ENCODE assay signal across 14 cellular contexts in genomic region chr19:791605-792360, GRCh38. TPM values are rescaled to one million over a fixed set of nuclear protein-coding genes. Genes with fewer than 3 reads are reported as not detected.
DNase-seq lines count a peak whose midpoint lies in the region; ATAC-seq and TF ChIP-seq lines count a peak whose summit lies in the region.
"Had no signal": no experiment of that assay in that cellular context is flagged by ENCODE, and none has a peak within 500 bp of the region (broad histone marks: within the 10 kb centered on the region; RNA-seq: fewer than 3 reads in every experiment).

No MANE protein-coding gene starts in this region.

- DNase-seq in NCI-H82 (lab: John Stamatoyannopoulos, UW), result peak; percentile 84
- peak; percentile 65 for DNase-seq in fibroblast of villous mesenchyme (ENCODE audit: low read depth)
- peak in 1 of 2 donors; percentile 17 for DNase-seq in psoas muscle
- DNase-seq in amniotic stem cell (lab: John Stamatoyannopoulos, UW), result no peak
- no peak for DNase-seq in MM.1S
- DNase-seq in DMS153 treated with DMSO at 0.1 percent for 48 hours (lab: John Stamatoyannopoulos, UW; ENCODE audit: unreplicated experiment), result no peak
- DNase-seq: CD8-positive, alpha-beta T cell; NCI-H2171; RPMI8226; stimulated activated naive CD4-positive, alpha-beta T cell treated with Interleukin-2 at 50 U/mL for 16 hours had no signal

- H3K4me1 ChIP-seq in psoas muscle, result peaks cover 12% of the 10 kb centered on the region
- no peaks in the 10 kb centered on the region for H3K4me1 ChIP-seq in MM.1S (ENCODE audit: low read length)
- H3K4me1 ChIP-seq: HAP-1 had no signal

- no peak overlapping the region for H3K4me3 ChIP-seq in fibroblast of villous mesenchyme (ENCODE audit: low read depth, low read length)
- no peak overlapping the region for H3K4me3 ChIP-seq in psoas muscle
- H3K4me3 ChIP-seq in MM.1S (ENCODE audit: low read length), result no peak overlapping the region

- ATAC-seq in psoas muscle, result no peak
- ATAC-seq: CD8-positive, alpha-beta T cell had no signal

- H3K27me3 ChIP-seq in psoas muscle (ENCODE audit: insufficient read depth in 3 of 3, low read length in 2 of 3) (no peaks in the 10 kb centered on the region), MM.1S (replicated peaks; ENCODE audit: insufficient read depth, low read length) (peaks cover 21% of the 10 kb centered on the region)

- no peaks in the 10 kb centered on the region for H3F3A ChIP-seq in MM.1S (ENCODE audit: insufficient read depth, low read length)

- no peaks in the 10 kb centered on the region for H3K36me3 ChIP-seq in psoas muscle (ENCODE audit: insufficient read depth in 1 of 2, low read depth in 1 of 2)
- no peaks in the 10 kb centered on the region for H3K36me3 ChIP-seq in MM.1S (replicated peaks; ENCODE audit: insufficient read depth, low read length)
- H3K36me3 ChIP-seq: HAP-1 had no signal

- H2AFZ ChIP-seq in MM.1S (ENCODE audit: low read length), result no peak overlapping the region

- H3K9me3 ChIP-seq in psoas muscle (no peaks in the 10 kb centered on the region), MM.1S (replicated peaks; ENCODE audit: insufficient read depth, low read length) (no peaks in the 10 kb centered on the region)

- no peaks in the 10 kb centered on the region for H3K9me2 ChIP-seq in MM.1S (replicated peaks; ENCODE audit: insufficient read depth, low read length)

- 0 out of 2 replicates have a peak, but pooled peaks cover 3% of the 10 kb centered on the region for H3K79me2 ChIP-seq in MM.1S (ENCODE audit: low read length)

- H3K27ac ChIP-seq in psoas muscle (peak overlapping the region; percentile 30), MM.1S (ENCODE audit: low read length) (no peak overlapping the region)
- H3K27ac ChIP-seq: KMS-11 had no signal

- H4K20me1 ChIP-seq in MM.1S (ENCODE audit: insufficient read depth, low read length), result no peaks in the 10 kb centered on the region

- WGBS in psoas muscle, 3 donors, result 63 to 73% (median 67%) methylated on average over 7 to 9 of the region's 9 CpGs

- TF ChIP-seq CTCF in fibroblast of villous mesenchyme (IDR thresholded peaks at IDR 0.05; ENCODE audit: insufficient read depth, low read depth, low read length), result no peak
- no peak for TF ChIP-seq CTCF in psoas muscle (IDR thresholded peaks at IDR 0.05)
- no peak for TF ChIP-seq CTCF in MM.1S (IDR thresholded peaks at IDR 0.05; ENCODE audit: low read length)

- no peak overlapping the region for H3K4me2 ChIP-seq in MM.1S (ENCODE audit: low read depth, low read length)
- H3K4me2 ChIP-seq: KMS-11 had no signal

- no peak overlapping the region for H3K9ac ChIP-seq in MM.1S (ENCODE audit: low read length)
- H3K9ac ChIP-seq: KMS-11 had no signal

- intact Hi-C loops in psoas muscle (cut with DNase I), result no loop called here

RNA-seq across cellular contexts. Expression of gene PTBP1, which starts 5.5 kb away (rescaled TPM):
- 117 and 129 TPM in 2 replicates for total RNA-seq in fibroblast of villous mesenchyme
- total RNA-seq in psoas muscle, result 10 to 100 TPM; 36.5 to 69.4 (median 60.8) TPM
- polyA plus RNA-seq in psoas muscle, result 10 to 100 TPM; 24.2 to 36.3 (median 25.1) TPM

RNA-seq across cellular contexts. Expression of gene PLPPR3, which starts 30.0 kb away (rescaled TPM):
- total RNA-seq in fibroblast of villous mesenchyme (under 0.01 and 0.86 TPM in 2 replicates), psoas muscle (not detected)
- not detected for polyA plus RNA-seq in psoas muscle
- total RNA-seq: bronchial epithelial cell; CD8-positive, alpha-beta T cell had no signal
- polyA plus RNA-seq: esophagus had no signal

RNA-seq across cellular contexts. Expression of gene AZU1, which starts 35.9 kb away (rescaled TPM):
- not detected in 2 replicates for total RNA-seq in fibroblast of villous mesenchyme
- under 1 TPM in 1 of 4 donors, not detected in 3; 0.69 TPM for total RNA-seq in psoas muscle
- polyA plus RNA-seq in psoas muscle, result not detected
- total RNA-seq: bronchial epithelial cell had no signal
- polyA plus RNA-seq: esophagus had no signal

RNA-seq across cellular contexts. Expression of gene MISP, which starts 40.9 kb away (rescaled TPM):
- total RNA-seq in fibroblast of villous mesenchyme (under 0.01 and 0.43 TPM in 2 replicates), psoas muscle (under 1 TPM in 1 of 4 donors, not detected in 3; 0.08 TPM)
- polyA plus RNA-seq in psoas muscle, result under 1 TPM in 2 of 3 donors, not detected in 1; 0.09 to 0.13 TPM
- total RNA-seq: CD8-positive, alpha-beta T cell had no signal

RNA-seq across cellular contexts. Expression of gene PRTN3, which starts 49.0 kb away (rescaled TPM):
- total RNA-seq in fibroblast of villous mesenchyme, result not detected in 2 replicates
- total RNA-seq in psoas muscle, result under 1 TPM in 2 of 4 donors, not detected in 2; 0.22 to 0.34 TPM
- polyA plus RNA-seq in psoas muscle, result under 1 TPM in 2 of 3 donors, not detected in 1; 0.04 to 0.05 TPM
- total RNA-seq: bronchial epithelial cell; CD8-positive, alpha-beta T cell had no signal
- polyA plus RNA-seq: esophagus had no signal

Comparison
In these comparisons a context has a peak if more than half of its experiments do, and no peak if none do; other contexts are left out.
1. DNase-seq: peak in NCI-H82 (single experiment) and fibroblast of villous mesenchyme (single experiment); none in amniotic stem cell (single experiment), MM.1S (single experiment) and DMS153 treated with DMSO at 0.1 percent for 48 hours (single experiment).